24 cellular contexts compared by ENCODE assay signal in genomic region chr20:47719211-47719610, GRCh38.
"Had no signal": no experiment of that assay in that cellular context is flagged by ENCODE, and none has a peak within 500 bp of the region (broad histone marks: within the 10 kb centered on the region; RNA-seq: fewer than 3 reads in every experiment).

No MANE protein-coding gene starts in this region.

- H3K4me3 ChIP-seq: coronary artery, esophagus squamous epithelium, lower lobe of right lung, prostate gland, right atrium auricular region, stomach, thyroid gland had no signal

- H3K9me3 Mint-ChIP-seq: immature natural killer cell; memory B cell; stimulated activated effector memory CD8-positive, alpha-beta T cell treated with anti-CD3 and anti-CD28 coated beads, Interleukin-12 subunit alpha, Interleukin-12 subunit beta, amount 100 ng/mL, for 72 hours had no signal

- H3K4me1 ChIP-seq: prostate gland, right atrium auricular region had no signal

- H3K36me3 ChIP-seq: lower lobe of right lung, prostate gland, right atrium auricular region, stomach, thyroid gland had no signal

- H3K27ac ChIP-seq: coronary artery, lower lobe of right lung, prostate gland, right atrium auricular region, stomach, thyroid gland had no signal

- H3K4me1 Mint-ChIP-seq: immature natural killer cell; stimulated activated effector memory CD8-positive, alpha-beta T cell treated with anti-CD3 and anti-CD28 coated beads, Interleukin-12 subunit alpha, Interleukin-12 subunit beta, amount 100 ng/mL, for 72 hours had no signal

- DNase-seq: effector CD8-positive, alpha-beta T cell; endodermal cell; esophagus squamous epithelium; foreskin melanocyte; hypothalamus; immature natural killer cell; islet precursor cell; left ventricle myocardium superior; lower lobe of right lung; naive thymus-derived CD4-positive, alpha-beta T cell; nephron progenitor cell; nucleus accumbens; stimulated activated CD4-positive, alpha-beta T cell treated with anti-CD3 and anti-CD28 coated beads, Interleukin-2, amount 100 ng/mL, for 24 hours; stimulated activated CD4-positive, alpha-beta T cell treated with anti-CD3 and anti-CD28 coated beads, Interleukin-4, amount 100 ng/mL, for 24 hours; stimulated activated naive CD4-positive, alpha-beta T cell treated with Interleukin-2 at 50 U/mL for 16 hours; stomach; trophoblast cell had no signal

- H3K27me3 ChIP-seq: esophagus squamous epithelium, right atrium auricular region, stomach, thyroid gland had no signal

- H3K27ac Mint-ChIP-seq: endodermal cell; immature natural killer cell; memory B cell; naive thymus-derived CD4-positive, alpha-beta T cell; nephron progenitor cell had no signal

- H3K4me3 Mint-ChIP-seq: endodermal cell; immature natural killer cell; memory B cell; naive thymus-derived CD4-positive, alpha-beta T cell; nephron progenitor cell; stimulated activated effector memory CD8-positive, alpha-beta T cell treated with anti-CD3 and anti-CD28 coated beads, Interleukin-12 subunit alpha, Interleukin-12 subunit beta, amount 100 ng/mL, for 72 hours had no signal

- H3K36me3 Mint-ChIP-seq: immature natural killer cell; memory B cell; naive thymus-derived CD4-positive, alpha-beta T cell; stimulated activated effector memory CD8-positive, alpha-beta T cell treated with anti-CD3 and anti-CD28 coated beads, Interleukin-12 subunit alpha, Interleukin-12 subunit beta, amount 100 ng/mL, for 72 hours had no signal

- ATAC-seq: left ventricle myocardium superior; lower lobe of right lung; naive thymus-derived CD4-positive, alpha-beta T cell; sciatic nerve; stimulated activated effector memory CD8-positive, alpha-beta T cell treated with anti-CD3 and anti-CD28 coated beads, Interleukin-12 subunit alpha, Interleukin-12 subunit beta, amount 100 ng/mL, for 72 hours had no signal

- H3K9me3 ChIP-seq: esophagus squamous epithelium, lower lobe of right lung, prostate gland, right atrium auricular region, stomach, thyroid gland had no signal
